11 cellular contexts compared by ENCODE assay signal in the genomic region with DNA sequence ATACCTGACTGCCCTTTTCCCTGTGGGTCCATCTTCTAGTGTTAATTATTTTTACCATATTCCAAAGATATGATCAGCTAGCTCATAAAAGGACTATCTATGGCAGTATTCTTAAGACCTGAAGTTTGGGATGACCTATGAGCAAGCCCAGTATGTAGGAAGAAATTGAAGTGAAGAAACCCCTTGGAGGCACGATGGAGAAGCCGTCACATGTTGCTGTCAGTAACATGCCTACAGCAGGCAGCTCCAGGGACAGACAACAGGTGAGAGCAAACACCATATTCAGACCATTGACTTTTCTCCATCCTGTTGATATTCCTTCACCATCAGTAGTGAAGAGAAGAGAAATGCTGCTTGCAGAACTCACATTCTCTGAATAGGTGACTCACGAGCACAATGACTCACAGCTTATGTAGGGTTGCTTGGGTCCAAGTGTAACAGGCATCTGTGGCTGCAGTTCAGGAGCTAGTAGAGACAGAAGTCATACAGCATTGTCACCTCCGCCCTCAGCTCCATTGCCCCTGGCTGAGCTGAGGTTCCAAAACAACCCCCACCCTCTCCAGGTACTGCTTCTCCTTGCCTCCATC. TPM values are rescaled to one million over a fixed set of nuclear protein-coding genes. Genes with fewer than 3 reads are reported as not detected.
A peak's percentile ranks its signal among the peaks of the same experiment; 100 is the strongest.
DNase-seq lines count a peak whose midpoint lies in the region; ATAC-seq, FAIRE-seq and TF ChIP-seq lines count a peak whose summit lies in the region.
"Had no signal": no experiment of that assay in that cellular context is flagged by ENCODE, and none has a peak within 500 bp of the region (broad histone marks: within the 10 kb centered on the region; RNA-seq: fewer than 3 reads in every experiment).

No MANE protein-coding gene starts in this region.

- TF ChIP-seq CTCF in CD14-positive monocyte (IDR thresholded peaks at IDR 0.05): no peak

- ATAC-seq in HG02938 (IDR thresholded peaks at IDR 0.05; ENCODE audit: unreplicated experiment) (no peak), GM21447 (IDR thresholded peaks at IDR 0.05; ENCODE audit: unreplicated experiment) (no peak)
- ATAC-seq: WTC11 had no signal

- peaks cover 14 to 26% (median 17%) of the 10 kb centered on the region in 3 donors for H3K27me3 Mint-ChIP-seq in CD14-positive monocyte (ENCODE audit: low read depth in 3 of 3)

- DNase-seq in CD14-positive monocyte (ENCODE audit: low spot score) (peak; percentile 53), HS-27A (ENCODE audit: low read depth) (peak; percentile 38), amniotic epithelial cell (ENCODE audit: low read depth) (peak; percentile 88), kidney tubule cell (ENCODE audit: low spot score) (peak; percentile 85), GM12892 (ENCODE audit: insufficient read length) (no peak), NCI-H748 treated with DMSO at 0.1 percent for 48 hours (lab: John Stamatoyannopoulos, UW) (no peak)
- DNase-seq: effector CD4-positive, alpha-beta T cell; NCI-H1694 treated with DMSO at 0.1 percent for 48 hours had no signal

- no peak overlapping the region for H3K27ac Mint-ChIP-seq in CD14-positive monocyte
- H3K27ac Mint-ChIP-seq: WTC11 had no signal

- no peak for FAIRE-seq in GM12892 (lab: Jason Lieb, UNC)

- intact Hi-C loops in CD14-positive monocyte (cut with micrococcal nuclease): no loop called here

- peaks cover 0 to 2% (median 0%) of the 10 kb centered on the region in 7 donors for H3K9me3 Mint-ChIP-seq in CD14-positive monocyte
- H3K9me3 Mint-ChIP-seq: WTC11 had no signal

- peaks cover 5% of the 10 kb centered on the region for H3K4me1 Mint-ChIP-seq in CD14-positive monocyte

- H3K36me3 Mint-ChIP-seq in CD14-positive monocyte: no peaks in the 10 kb centered on the region
- H3K36me3 Mint-ChIP-seq: WTC11 had no signal

- no peak for TF ChIP-seq POLR2A in GM12892 (IDR thresholded peaks at IDR 0.05; ENCODE audit: low read depth, low read length)

- H3K4me3 Mint-ChIP-seq in CD14-positive monocyte: no peak overlapping the region
- H3K4me3 Mint-ChIP-seq: WTC11 had no signal

RNA-seq across cellular contexts. Expression of gene LYZL2, which starts 8.4 kb away (rescaled TPM):
- polyA plus RNA-seq in CD14-positive monocyte: not detected
- polyA plus RNA-seq in GM12892 (2012; ENCODE audit: missing spikeins): not detected

Comparison
In these comparisons a context has a peak if more than half of its experiments do, and no peak if none do; other contexts are left out.
1. DNase-seq: peak in CD14-positive monocyte (single experiment), HS-27A (single experiment), amniotic epithelial cell (single experiment) and kidney tubule cell (single experiment); none in GM12892 (single experiment) and NCI-H748 treated with DMSO at 0.1 percent for 48 hours (single experiment).